Comparison of ENCODE assay signal across 12 cellular contexts in genomic region chr17:78697122-78697845, GRCh38.
DNase-seq lines count a peak whose midpoint lies in the region; ATAC-seq, FAIRE-seq and TF ChIP-seq lines count a peak whose summit lies in the region.
"Had no signal": no experiment of that assay in that cellular context is flagged by ENCODE, and none has a peak within 500 bp of the region (broad histone marks: within the 10 kb centered on the region; RNA-seq: fewer than 3 reads in every experiment).

No MANE protein-coding gene starts in this region.

- no peak overlapping the region for H3K27ac ChIP-seq in CD8-positive, alpha-beta memory T cell (ENCODE audit: low read depth, low read length)
- peak overlapping the region; percentile 25; the same call in 1 of the 2 replicates for H3K27ac ChIP-seq in GM23248
- H3K27ac ChIP-seq in keratinocyte (ENCODE audit: control insufficient read depth, insufficient read depth, low read length) = peak overlapping the region; percentile 23

- peaks cover 86% of the 10 kb centered on the region for H3K36me3 ChIP-seq in CD8-positive, alpha-beta memory T cell (ENCODE audit: insufficient read depth, low read length)
- H3K36me3 ChIP-seq in GM23248 (ENCODE audit: low read depth) = peaks cover 8% of the 10 kb centered on the region
- H3K36me3 ChIP-seq in keratinocyte (ENCODE audit: control insufficient read depth in 2 of 2, extremely low read depth in 1 of 2, insufficient read depth in 2 of 2, low read length in 2 of 2) = peaks cover 27 to 33% of the 10 kb centered on the region in 2 experiments

- H3K79me2 ChIP-seq in GM23248 (ENCODE audit: insufficient read depth) (no peaks in the 10 kb centered on the region), keratinocyte (ENCODE audit: control insufficient read depth, insufficient read depth, low read length) (no peaks in the 10 kb centered on the region)

- peak in 1 of 2 donors; percentile 35 for ATAC-seq in activated naive CD4-positive, alpha-beta T cell treated with anti-CD3 and anti-CD28 coated beads, Interleukin-2, amount 50 U/mL, for 72 hours
- ATAC-seq in HG02884 (IDR thresholded peaks at IDR 0.05; ENCODE audit: unreplicated experiment) = no peak
- ATAC-seq in HG03520 (IDR thresholded peaks at IDR 0.05; ENCODE audit: unreplicated experiment) = no peak
- no peak for ATAC-seq in GM21717 (IDR thresholded peaks at IDR 0.05; ENCODE audit: unreplicated experiment)

- H4K20me1 ChIP-seq in GM23248 (ENCODE audit: insufficient read depth) (no peaks in the 10 kb centered on the region), keratinocyte (ENCODE audit: control insufficient read depth, extremely low read depth, insufficient read depth, low read length) (no peaks in the 10 kb centered on the region)

- CTCF ChIA-PET in CD8-positive, alpha-beta memory T cell (lab: Charles Lee) = interaction anchor here (0.7 kb wide), 1 partner anchor 15 kb away, joined by 3 read pairs; no protein-coding TSS in a partner anchor

- FAIRE-seq in keratinocyte (lab: Jason Lieb, UNC) = no peak
- FAIRE-seq: endothelial cell of umbilical vein, G401.6 had no signal

- H3K9me2 ChIP-seq in GM23248 (ENCODE audit: insufficient read depth) = no peaks in the 10 kb centered on the region

- H3K9me3 ChIP-seq in CD8-positive, alpha-beta memory T cell (ENCODE audit: low read length) = no peaks in the 10 kb centered on the region
- H3K9me3 ChIP-seq in GM23248 (ENCODE audit: low read depth) (no peaks in the 10 kb centered on the region), keratinocyte (ENCODE audit: control insufficient read depth, low read depth, low read length) (no peaks in the 10 kb centered on the region)

- H3K27me3 ChIP-seq in CD8-positive, alpha-beta memory T cell (ENCODE audit: insufficient read depth, low read length, poor library complexity, severe bottlenecking) = no peaks in the 10 kb centered on the region
- H3K27me3 ChIP-seq in GM23248 (replicated peaks; ENCODE audit: insufficient read depth) (no peaks in the 10 kb centered on the region), keratinocyte (ENCODE audit: control insufficient read depth, extremely low read depth, insufficient read depth, low read length) (no peaks in the 10 kb centered on the region)

- H2AFZ ChIP-seq in GM23248 = no peak overlapping the region
- H2AFZ ChIP-seq in keratinocyte (ENCODE audit: control insufficient read depth, low read length) = no peak overlapping the region

- no peak overlapping the region for H3K4me3 ChIP-seq in CD8-positive, alpha-beta memory T cell (ENCODE audit: low read length)
- no peak overlapping the region for H3K4me3 ChIP-seq in GM23248
- H3K4me3 ChIP-seq in keratinocyte (ENCODE audit: control insufficient read depth in 2 of 3, extremely low read depth in 1 of 3, insufficient read depth in 2 of 3, low read depth in 1 of 3, low read length in 3 of 3) = no peak overlapping the region

- peaks cover 5 to 17% (median 11%) of the 10 kb centered on the region in 3 donors for H3K4me1 Mint-ChIP-seq in CD8-positive, alpha-beta memory T cell

- POLR2A ChIA-PET in CD8-positive, alpha-beta memory T cell (lab: Charles Lee) = interaction anchor here (0.7 kb wide), 1 partner anchor 1674 kb away, joined by 6 read pairs; no protein-coding TSS in a partner anchor

- H3K9ac ChIP-seq in GM23248 (no peak overlapping the region), keratinocyte (ENCODE audit: control insufficient read depth, extremely low read depth, insufficient read depth, low read length) (no peak overlapping the region)

- in situ Hi-C loops in GM23248 (cut with MboI) = no loop called here

- peak overlapping the region; percentile 44 for H3K4me2 ChIP-seq in GM23248 (ENCODE audit: unreplicated experiment)
- H3K4me2 ChIP-seq in keratinocyte (ENCODE audit: control insufficient read depth, extremely low read depth, insufficient read depth, low read depth, low read length) = no peak overlapping the region

- no peaks in the 10 kb centered on the region for H3K27me3 Mint-ChIP-seq in CD8-positive, alpha-beta memory T cell

- H3K4me1 ChIP-seq in CD8-positive, alpha-beta memory T cell (ENCODE audit: insufficient read depth, low read length) = no peaks in the 10 kb centered on the region
- H3K4me1 ChIP-seq in GM23248 (ENCODE audit: insufficient read depth) = peaks cover 12% of the 10 kb centered on the region
- H3K4me1 ChIP-seq in keratinocyte (ENCODE audit: control insufficient read depth, extremely low read depth, insufficient read depth, low read length) = peaks cover 9% of the 10 kb centered on the region

- peaks cover 33 to 98% (median 50%) of the 10 kb centered on the region in 3 donors for H3K36me3 Mint-ChIP-seq in CD8-positive, alpha-beta memory T cell
- H3K36me3 Mint-ChIP-seq in activated naive CD4-positive, alpha-beta T cell treated with anti-CD3 and anti-CD28 coated beads, Interleukin-2, amount 50 U/mL, for 72 hours = peaks cover 9 to 20% of the 10 kb centered on the region in 2 donors

- H3K4me3 Mint-ChIP-seq in CD8-positive, alpha-beta memory T cell = peak overlapping the region in 1 of 7 donors; percentile 19

- DNase-seq in CD8-positive, alpha-beta memory T cell = no peak
- DNase-seq in GM23248 = peak; percentile 86
- DNase-seq in activated naive CD4-positive, alpha-beta T cell treated with anti-CD3 and anti-CD28 coated beads, Interleukin-2, amount 50 U/mL, for 72 hours (ENCODE audit: low spot score in 2 of 2) = no peak
- no peak for DNase-seq in keratinocyte (ENCODE audit: low read depth, low spot score)
- no peak for DNase-seq in NCI-H1105 (lab: John Stamatoyannopoulos, UW)
- DNase-seq: activated gamma-delta T cell treated with Interleukin-2 at 50 U/mL for 16 hours, NCI-H1092 had no signal

- H3K27ac Mint-ChIP-seq in CD8-positive, alpha-beta memory T cell = peak overlapping the region; percentile 44 to 86 (median 70)
- H3K27ac Mint-ChIP-seq in activated naive CD4-positive, alpha-beta T cell treated with anti-CD3 and anti-CD28 coated beads, Interleukin-2, amount 50 U/mL, for 72 hours = peak overlapping the region; percentile 18 to 58

- WGBS in GM23248 (ENCODE audit: low coverage in 1 of 2, low lambda C conversion rate in 2 of 2, missing lambda C conversion rate in 2 of 2), 2 experiments = 28 to 34% methylated on average over 5 of the region's 5 CpGs

- H3K9me3 Mint-ChIP-seq in CD8-positive, alpha-beta memory T cell = no peaks in the 10 kb centered on the region
- no peaks in the 10 kb centered on the region for H3K9me3 Mint-ChIP-seq in activated naive CD4-positive, alpha-beta T cell treated with anti-CD3 and anti-CD28 coated beads, Interleukin-2, amount 50 U/mL, for 72 hours

- dilution Hi-C loops in keratinocyte (cut with MboI; ENCODE audit: extremely low pct_ligation_motif_present, low sequenced_read_pairs) = no loop called here

- H3K9me1 ChIP-seq in keratinocyte (ENCODE audit: control insufficient read depth, extremely low read depth, insufficient read depth, low read length) = no peaks in the 10 kb centered on the region

- peaks cover 12% of the 10 kb centered on the region for H3F3A ChIP-seq in GM23248 (ENCODE audit: insufficient read depth)

- no peak for TF ChIP-seq CTCF in keratinocyte (optimal IDR thresholded peaks at IDR 0.05 in 1 of 3, IDR thresholded peaks at IDR 0.05 in 1 of 3, conservative IDR thresholded peaks at IDR 0.05 in 1 of 3; ENCODE audit: extremely low read depth in 1 of 3, insufficient read depth in 2 of 3, low read length in 3 of 3)
